14 cellular contexts compared by ENCODE assay signal in the genomic region with DNA sequence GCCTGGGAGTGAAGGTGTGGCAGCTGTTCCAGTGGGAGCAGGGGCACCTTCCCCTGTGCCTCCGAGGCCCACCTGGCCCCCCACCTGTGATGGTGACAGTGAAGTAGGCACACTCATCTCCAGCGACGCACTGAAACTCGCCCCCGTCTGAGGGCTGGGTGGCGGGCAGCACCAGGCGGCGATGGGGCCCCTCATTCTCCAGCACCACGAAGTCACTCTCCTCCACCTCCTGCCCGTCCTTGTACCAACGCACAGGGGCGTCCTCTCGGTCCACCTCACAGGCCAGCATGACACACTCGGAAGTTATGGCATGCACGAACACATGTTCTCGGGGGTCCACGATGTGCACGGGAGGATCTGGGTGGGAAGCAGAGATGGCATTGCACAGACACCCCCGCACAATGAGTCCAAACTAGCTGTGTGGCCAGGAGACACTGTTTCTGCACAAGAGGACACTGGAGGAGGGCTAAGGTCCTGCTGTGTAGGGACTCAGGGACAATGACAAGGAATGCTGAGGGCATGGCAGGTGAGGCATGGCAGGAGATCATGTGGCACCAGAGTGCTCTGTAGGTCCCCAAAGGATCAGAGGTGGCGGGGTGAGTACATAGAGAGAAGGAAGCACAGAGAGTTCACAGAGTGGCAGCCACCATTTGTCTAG. TPM values are rescaled to one million over a fixed set of nuclear protein-coding genes. Genes with fewer than 3 reads are reported as not detected.
"Had no signal": no experiment of that assay in that cellular context is flagged by ENCODE, and none has a peak within 500 bp of the region (broad histone marks: within the 10 kb centered on the region; RNA-seq: fewer than 3 reads in every experiment).

No MANE protein-coding gene starts in this region.

- H3K27ac Mint-ChIP-seq: activated T-helper 1 cell treated with anti-CD3 and anti-CD28 coated beads, Interleukin-12 subunit alpha, Interleukin-12 subunit beta, Interleukin-2, Interleukin-4 antibody, amounts not matched to agents 30 ng/mL and 10 ng/mL and 1 ng/mL, durations not matched to agents 14 hours and 24 hours and 36 hours; stimulated activated effector memory CD8-positive, alpha-beta T cell treated with anti-CD3 and anti-CD28 coated beads, Interleukin-12 subunit alpha, Interleukin-12 subunit beta, amount 100 ng/mL, for 72 hours had no signal

- H3K9me3 ChIP-seq: heart left ventricle, left lung, tibial artery, vagina had no signal

- H3K4me1 ChIP-seq: left lung, tibial artery, vagina had no signal

- H3K27ac ChIP-seq: left lung, tibial artery, vagina had no signal

- H3K36me3 Mint-ChIP-seq: naive B cell; stimulated activated effector memory CD8-positive, alpha-beta T cell treated with anti-CD3 and anti-CD28 coated beads, Interleukin-12 subunit alpha, Interleukin-12 subunit beta, amount 100 ng/mL, for 72 hours had no signal

- H3K4me3 ChIP-seq: heart left ventricle, left lung, tibial artery, vagina had no signal

- H3K27me3 ChIP-seq: heart left ventricle, left lung, tibial artery, vagina had no signal

- H3K4me1 Mint-ChIP-seq: naive B cell; stimulated activated effector memory CD8-positive, alpha-beta T cell treated with anti-CD3 and anti-CD28 coated beads, Interleukin-12 subunit alpha, Interleukin-12 subunit beta, amount 100 ng/mL, for 72 hours had no signal

- H3K9me3 Mint-ChIP-seq: activated T-helper 1 cell treated with anti-CD3 and anti-CD28 coated beads, Interleukin-12 subunit alpha, Interleukin-12 subunit beta, Interleukin-2, Interleukin-4 antibody, amounts not matched to agents 30 ng/mL and 10 ng/mL and 1 ng/mL, durations not matched to agents 14 hours and 24 hours and 36 hours; stimulated activated effector memory CD8-positive, alpha-beta T cell treated with anti-CD3 and anti-CD28 coated beads, Interleukin-12 subunit alpha, Interleukin-12 subunit beta, amount 100 ng/mL, for 72 hours had no signal

- H3K4me3 Mint-ChIP-seq: activated T-helper 1 cell treated with anti-CD3 and anti-CD28 coated beads, Interleukin-12 subunit alpha, Interleukin-12 subunit beta, Interleukin-2, Interleukin-4 antibody, amounts not matched to agents 30 ng/mL and 10 ng/mL and 1 ng/mL, durations not matched to agents 14 hours and 24 hours and 36 hours; stimulated activated effector memory CD8-positive, alpha-beta T cell treated with anti-CD3 and anti-CD28 coated beads, Interleukin-12 subunit alpha, Interleukin-12 subunit beta, amount 100 ng/mL, for 72 hours had no signal

- DNase-seq: activated CD4-positive, alpha-beta T cell treated with anti-CD3 and anti-CD28 coated beads, Interleukin-2, amount 50 U/mL, for 1 hour; activated CD8-positive, alpha-beta memory T cell treated with anti-CD3 and anti-CD28 coated beads for 24 hours; activated naive CD4-positive, alpha-beta T cell treated with Interleukin-2 at 50 U/mL for 16 hours; anterior cingulate cortex; dermis blood vessel endothelial cell; left lung; naive B cell; tibial artery had no signal

- FAIRE-seq: frontal cortex had no signal

RNA-seq across cellular contexts. Expression of gene INHA, which starts 8.7 kb away (rescaled TPM):
- total RNA-seq: activated T-helper 1 cell treated with anti-CD3 and anti-CD28 coated beads, Interleukin-12 subunit alpha, Interleukin-12 subunit beta, Interleukin-2, Interleukin-4 antibody, amounts not matched to agents 30 ng/mL and 10 ng/mL and 1 ng/mL, durations not matched to agents 14 hours and 24 hours and 36 hours; dermis blood vessel endothelial cell; mononuclear cell had no signal

RNA-seq across cellular contexts. Expression of gene TMEM198, which starts 19.6 kb away (rescaled TPM):
- total RNA-seq: mononuclear cell had no signal
